8 cellular contexts compared by ENCODE assay signal in genomic region chr15:78049691-78050440, GRCh38. TPM values are rescaled to one million over a fixed set of nuclear protein-coding genes. Genes with fewer than 3 reads are reported as not detected.
DNase-seq lines count a peak whose midpoint lies in the region; ATAC-seq and TF ChIP-seq lines count a peak whose summit lies in the region.

No MANE protein-coding gene starts in this region.

- intact Hi-C loops in upper lobe of right lung (cut with DNase I), result no loop called here

- H3K4me1 ChIP-seq in mesodermal cell (ENCODE audit: control insufficient read depth, insufficient read depth, low read length, poor library complexity, severe bottlenecking) (peaks cover 15% of the 10 kb centered on the region), upper lobe of right lung (peaks cover 88% of the 10 kb centered on the region)

- peaks cover 10% of the 10 kb centered on the region for H3K36me3 ChIP-seq in mesodermal cell (ENCODE audit: control insufficient read depth, insufficient read depth, low read length)
- peaks cover 21% of the 10 kb centered on the region for H3K36me3 ChIP-seq in upper lobe of right lung

- peak; percentile 75 for ATAC-seq in GM21423 (IDR thresholded peaks at IDR 0.05; ENCODE audit: unreplicated experiment)
- peak; percentile 65 for ATAC-seq in upper lobe of right lung

- H3K9me3 ChIP-seq in mesodermal cell (ENCODE audit: control insufficient read depth, low read length) (no peaks in the 10 kb centered on the region), upper lobe of right lung (no peaks in the 10 kb centered on the region)

- DNase-seq in EH (ENCODE audit: low read depth) (peak; percentile 96), KG1 (lab: John Stamatoyannopoulos, UW) (peak; percentile 64), upper lobe of right lung (no peak), kidney tubule cell (ENCODE audit: low spot score) (no peak), medulla oblongata (ENCODE audit: extremely low spot score) (no peak)
- peak; percentile 50 for DNase-seq in activated T-helper 9 cell treated with anti-CD3 and anti-CD28 coated beads, Interleukin-2, amount 50 U/mL, for 16 hours (ENCODE audit: low read depth)

- no peaks in the 10 kb centered on the region for H3K27me3 ChIP-seq in upper lobe of right lung

- H3K4me3 ChIP-seq in mesodermal cell (ENCODE audit: extremely low read depth, insufficient read depth, low read length, poor library complexity, severe bottlenecking) (no peak overlapping the region), upper lobe of right lung (no peak overlapping the region)

- 79 to 93% methylated on average over 5 of the region's 7 CpGs for WGBS in mesodermal cell (ENCODE audit: insufficient coverage in 2 of 2), 2 experiments

- TF ChIP-seq CTCF in upper lobe of right lung (IDR thresholded peaks at IDR 0.05), result no peak

- H3K27ac ChIP-seq in mesodermal cell (ENCODE audit: low read depth, low read length, severe bottlenecking) (peak overlapping the region; percentile 16), upper lobe of right lung (peak overlapping the region; percentile 58)

RNA-seq across cellular contexts. Expression of gene TBC1D2B, which starts 27.6 kb away (rescaled TPM):
- 12.4 TPM for polyA plus RNA-seq in mesodermal cell (2013, experiment 1 of 2)
- polyA plus RNA-seq in mesodermal cell (2013, experiment 2 of 2), result 10.4 TPM
- 88.7 TPM for total RNA-seq in upper lobe of right lung

RNA-seq across cellular contexts. Expression of gene SH2D7, which starts 42.5 kb away (rescaled TPM):
- not detected for polyA plus RNA-seq in mesodermal cell (2013, experiment 1 of 2)
- polyA plus RNA-seq in mesodermal cell (2013, experiment 2 of 2), result not detected
- total RNA-seq in upper lobe of right lung, result not detected

Comparison
In these comparisons a context has a peak if more than half of its experiments do, and no peak if none do; other contexts are left out.
1. DNase-seq: peak in EH (single experiment), KG1 (single experiment) and activated T-helper 9 cell treated with anti-CD3 and anti-CD28 coated beads, Interleukin-2, amount 50 U/mL, for 16 hours (single experiment); none in upper lobe of right lung (single experiment), kidney tubule cell (single experiment) and medulla oblongata (single experiment).